Comparison of ENCODE assay signal across 1 cellular context in the genomic region with DNA sequence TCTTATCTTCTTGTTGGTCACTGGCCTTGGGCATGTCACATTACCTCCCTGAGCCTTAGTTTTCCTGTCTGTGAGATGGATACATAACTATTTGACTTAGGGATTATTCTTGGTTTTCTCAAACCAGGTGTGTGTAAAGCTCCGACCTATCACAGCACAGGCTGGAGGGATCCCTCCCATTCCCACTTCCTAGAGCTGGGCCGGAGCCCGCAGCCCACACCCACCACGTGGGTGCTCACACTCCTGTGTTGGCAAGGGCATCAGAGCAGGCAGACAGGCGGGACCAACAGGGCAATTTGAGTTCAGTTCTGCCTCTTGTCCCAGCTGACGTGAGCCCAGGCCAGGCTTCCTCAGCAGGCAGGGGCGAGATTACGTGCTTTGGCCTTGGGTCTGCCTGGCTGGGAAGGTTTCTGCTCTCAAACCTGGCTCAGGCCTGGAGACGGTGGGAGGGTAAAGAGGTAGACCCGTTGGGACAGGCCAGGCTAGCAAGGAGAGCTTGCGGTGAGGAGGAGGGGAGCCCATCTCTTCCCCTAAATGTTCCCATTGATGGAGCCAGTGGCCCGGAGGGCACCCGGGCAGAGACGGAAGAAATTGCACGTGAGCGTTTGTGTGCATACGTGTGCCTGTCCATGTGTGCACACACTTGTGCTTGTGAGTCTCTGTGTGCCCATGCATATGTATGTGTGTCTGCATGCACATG.
TF ChIP-seq lines count a peak whose summit lies in the region.

No MANE protein-coding gene starts in this region.

TF ChIP-seq in A549, 52 proteins besides CTCF, POLR2A, EP300 and RAD21 (continued from another document):
- no peak for TF ChIP-seq FOSL2 (IDR thresholded peaks at IDR 0.05)
- TF ChIP-seq FOSL2 (CRISPR knock-in tag; IDR thresholded peaks at IDR 0.05), result no peak
